8 cellular contexts compared by ENCODE assay signal in genomic region chr2:20106746-20107145, GRCh38. TPM values are rescaled to one million over a fixed set of nuclear protein-coding genes. Genes with fewer than 3 reads are reported as not detected.
DNase-seq lines count a peak whose midpoint lies in the region; ATAC-seq and TF ChIP-seq lines count a peak whose summit lies in the region.

No MANE protein-coding gene starts in this region.

- peaks cover 5% of the 10 kb centered on the region; the same call in 1 of the 2 replicates for H3K27me3 ChIP-seq in HUES64 (ENCODE audit: insufficient read depth, low read length)
- peaks cover 27% of the 10 kb centered on the region for H3K27me3 ChIP-seq in left ventricle myocardium inferior (ENCODE audit: low read depth)

- H3K9ac ChIP-seq in HUES64 (ENCODE audit: low read depth, low read length), result no peak overlapping the region

- H3K36me3 Mint-ChIP-seq in activated T-helper 17 cell treated with anti-CD3 and anti-CD28 coated beads, Interleukin-2, amount 50 U/mL, for 72 hours (ENCODE audit: low read depth), result no peaks in the 10 kb centered on the region

- intact Hi-C loops in left ventricle myocardium inferior (cut with micrococcal nuclease), result no loop called here

- WGBS in HUES64, result 56% methylated on average over 34 of the region's 34 CpGs

- DNase-seq in left ventricle myocardium inferior, result peak; percentile 42
- peak; percentile 48 for DNase-seq in stimulated activated CD4-positive, alpha-beta T cell treated with anti-CD3 and anti-CD28 coated beads, Interleukin-15, amount 100 ng/mL, for 24 hours
- no peak for DNase-seq in OCI-M2 (lab: John Stamatoyannopoulos, UW; ENCODE audit: unreplicated experiment)

- no peaks in the 10 kb centered on the region for H3K36me3 ChIP-seq in HUES64 (ENCODE audit: insufficient read depth, low read length)
- no peaks in the 10 kb centered on the region for H3K36me3 ChIP-seq in left ventricle myocardium inferior

- no peak overlapping the region for H3K27ac Mint-ChIP-seq in activated T-helper 17 cell treated with anti-CD3 and anti-CD28 coated beads, Interleukin-2, amount 50 U/mL, for 72 hours

- H3K4me1 ChIP-seq in HUES64 (ENCODE audit: insufficient read depth, low read length) (no peaks in the 10 kb centered on the region), left ventricle myocardium inferior (peaks cover 16% of the 10 kb centered on the region)

- H3K27me3 Mint-ChIP-seq in activated T-helper 17 cell treated with anti-CD3 and anti-CD28 coated beads, Interleukin-2, amount 50 U/mL, for 72 hours, result peaks cover 19% of the 10 kb centered on the region

- H3K4me1 Mint-ChIP-seq in activated T-helper 17 cell treated with anti-CD3 and anti-CD28 coated beads, Interleukin-2, amount 50 U/mL, for 72 hours, result no peaks in the 10 kb centered on the region

- H3K9me3 ChIP-seq in HUES64 (ENCODE audit: insufficient read depth, low read depth, low read length) (no peaks in the 10 kb centered on the region), left ventricle myocardium inferior (replicated peaks) (peaks cover 17% of the 10 kb centered on the region)

- H3K27ac ChIP-seq in HUES64 (ENCODE audit: low read depth, low read length) (no peak overlapping the region), left ventricle myocardium inferior (replicated peaks) (no peak overlapping the region)

- peaks cover 4% of the 10 kb centered on the region for H3K9me3 Mint-ChIP-seq in activated T-helper 17 cell treated with anti-CD3 and anti-CD28 coated beads, Interleukin-2, amount 50 U/mL, for 72 hours

- H3K4me3 ChIP-seq in HUES64 (ENCODE audit: low read length) (peak overlapping the region; percentile 44), left ventricle myocardium inferior (peak overlapping the region; percentile 53)

- peak; percentile 28 for ATAC-seq in activated T-helper 17 cell treated with anti-CD3 and anti-CD28 coated beads, Interleukin-2, amount 50 U/mL, for 72 hours (replicated peaks)
- no peak for ATAC-seq in HG02623 (IDR thresholded peaks at IDR 0.05; ENCODE audit: unreplicated experiment)
- no peak for ATAC-seq in HG02759 (IDR thresholded peaks at IDR 0.05; ENCODE audit: unreplicated experiment)
- no peak for ATAC-seq in GM18502 (IDR thresholded peaks at IDR 0.05; ENCODE audit: poor library complexity, unreplicated experiment)

- peak; percentile 68 for TF ChIP-seq CTCF in left ventricle myocardium inferior (IDR thresholded peaks at IDR 0.05; ENCODE audit: borderline replicate concordance)

- peak overlapping the region; percentile 29 for H3K4me3 Mint-ChIP-seq in activated T-helper 17 cell treated with anti-CD3 and anti-CD28 coated beads, Interleukin-2, amount 50 U/mL, for 72 hours

RNA-seq across cellular contexts. Expression of gene LAPTM4A, which starts 55.3 kb away (rescaled TPM):
- 165 TPM for polyA plus RNA-seq in HUES64 (2013, experiment 1 of 2)
- polyA plus RNA-seq in HUES64 (2013, experiment 2 of 2), result 183 TPM
- 10 to 100 TPM; 27.3 to 29.6 TPM for total RNA-seq in activated T-helper 17 cell treated with anti-CD3 and anti-CD28 coated beads, Interleukin-2, amount 50 U/mL, for 72 hours
- 201 TPM for total RNA-seq in left ventricle myocardium inferior
